ENCODE assay signal across 22 cellular contexts in genomic region chr11:94753630-94754029, GRCh38. TPM values are rescaled to one million over a fixed set of nuclear protein-coding genes. Genes with fewer than 3 reads are reported as not detected.
A peak's percentile ranks its signal among the peaks of the same experiment; 100 is the strongest.
DNase-seq lines count a peak whose midpoint lies in the region; ATAC-seq, FAIRE-seq and TF ChIP-seq lines count a peak whose summit lies in the region.
"Had no signal": no experiment of that assay in that cellular context is flagged by ENCODE, and none has a peak within 500 bp of the region (broad histone marks: within the 10 kb centered on the region; RNA-seq: fewer than 3 reads in every experiment).

No MANE protein-coding gene starts in this region.

- no peaks in the 10 kb centered on the region for H3K9me3 Mint-ChIP-seq in activated naive CD4-positive, alpha-beta T cell treated with anti-CD3 and anti-CD28 coated beads for 36 hours
- H3K9me3 Mint-ChIP-seq: H9, IgD-negative memory B cell had no signal

- ATAC-seq in foreskin keratinocyte (no peak), GM19395 (IDR thresholded peaks at IDR 0.05; ENCODE audit: unreplicated experiment) (no peak), GM18505 (IDR thresholded peaks at IDR 0.05; ENCODE audit: unreplicated experiment) (no peak)
- ATAC-seq: HepG2 had no signal

- H2BK12ac ChIP-seq in H1 (ENCODE audit: low read depth, low read length): no peak overlapping the region

- no peak overlapping the region for H4K91ac ChIP-seq in H1 (replicated peaks; ENCODE audit: insufficient read length, low read length)

- H3K14ac ChIP-seq in H1 (ENCODE audit: insufficient read length): no peak overlapping the region

- peak overlapping the region; percentile 89; the same call in 1 of the 2 replicates for H2AK5ac ChIP-seq in H1 (ENCODE audit: low read depth, low read length)

- H3K27ac Mint-ChIP-seq in activated naive CD4-positive, alpha-beta T cell treated with anti-CD3 and anti-CD28 coated beads for 36 hours: no peak overlapping the region
- H3K27ac Mint-ChIP-seq: CD4-positive, CD25-positive, alpha-beta regulatory T cell; CD8-positive, alpha-beta memory T cell had no signal

- H3K27me3 ChIP-seq in H1 (replicated peaks in 1 of 4; ENCODE audit: control insufficient read depth in 3 of 4, extremely low read depth in 1 of 4, insufficient read depth in 3 of 4, low read length in 3 of 4) (no peaks in the 10 kb centered on the region), esophagus (ENCODE audit: control insufficient read depth in 1 of 2, insufficient read depth in 2 of 2, low read length in 2 of 2) (no peaks in the 10 kb centered on the region), foreskin keratinocyte (no peaks in the 10 kb centered on the region)
- H3K27me3 ChIP-seq: BE2C had no signal

- TF ChIP-seq CTCF in H1 (IDR thresholded peaks at IDR 0.05; ENCODE audit: control extremely low read depth in 1 of 3, insufficient read depth in 1 of 3, low read depth in 1 of 3, low read length in 3 of 3) (no peak), foreskin keratinocyte (conservative IDR thresholded peaks at IDR 0.05) (no peak)

- no peak overlapping the region for H2BK5ac ChIP-seq in H1 (ENCODE audit: low read depth, low read length)

- no peak overlapping the region for H4K5ac ChIP-seq in H1 (ENCODE audit: insufficient read length, low read depth, low read length)

- no peak overlapping the region for H3K9ac ChIP-seq in H1 (replicated peaks in 1 of 4; ENCODE audit: extremely low read depth in 1 of 4, low read depth in 3 of 4, low read length in 3 of 4)

- H3K4me1 Mint-ChIP-seq in activated naive CD4-positive, alpha-beta T cell treated with anti-CD3 and anti-CD28 coated beads for 36 hours (ENCODE audit: low read depth): no peaks in the 10 kb centered on the region
- H3K4me1 Mint-ChIP-seq: CD4-positive, CD25-positive, alpha-beta regulatory T cell; CD8-positive, alpha-beta memory T cell; IgD-negative memory B cell had no signal

- no peak for TF ChIP-seq RAD21 in H1 (IDR thresholded peaks at IDR 0.05 in 1 of 2, conservative IDR thresholded peaks at IDR 0.05 in 1 of 2; ENCODE audit: low read depth in 2 of 2, low read length in 2 of 2)

- H3K79me1 ChIP-seq in H1 (ENCODE audit: low read depth, low read length): no peaks in the 10 kb centered on the region

- H3K18ac ChIP-seq in H1 (ENCODE audit: extremely low read depth, low read length): no peak overlapping the region

- no peaks in the 10 kb centered on the region for H3K36me3 ChIP-seq in H1 (ENCODE audit: control insufficient read depth in 2 of 4, insufficient read depth in 4 of 4, low read length in 3 of 4)
- no peaks in the 10 kb centered on the region for H3K36me3 ChIP-seq in esophagus (ENCODE audit: control insufficient read depth in 2 of 2, insufficient read depth in 2 of 2, low read length in 1 of 2)
- H3K36me3 ChIP-seq: BE2C had no signal

- H3K79me2 ChIP-seq in H1 (ENCODE audit: control insufficient read depth in 1 of 2, insufficient read depth in 2 of 2, low read length in 2 of 2): no peaks in the 10 kb centered on the region

- DNase-seq in H1 (ENCODE audit: low read depth in 1 of 2, low spot score in 2 of 2) (no peak), foreskin keratinocyte (peak in 1 of 2 donors; percentile 54), HK-2 (ENCODE audit: unreplicated experiment) (no peak)
- no peak for DNase-seq in activated naive CD4-positive, alpha-beta T cell treated with anti-CD3 and anti-CD28 coated beads for 36 hours
- DNase-seq: ACHN; BE2C; C1 segment of cervical spinal cord; CD4-positive, CD25-positive, alpha-beta regulatory T cell; CD8-positive, alpha-beta memory T cell; DMS 273 treated with DMSO at 0.1 percent for 48 hours; DMS53; GOT3; H9 had no signal

- no peak overlapping the region for H3K4me3 ChIP-seq in H1 (ENCODE audit: extremely low read depth in 1 of 4, insufficient read depth in 2 of 4, low read depth in 3 of 4, low read length in 4 of 4)
- no peak overlapping the region for H3K4me3 ChIP-seq in esophagus (ENCODE audit: low read depth in 1 of 2, low read length in 2 of 2)

- no peak overlapping the region for H2AFZ ChIP-seq in H1 (ENCODE audit: low read length)

- no peak overlapping the region for H3K4me3 Mint-ChIP-seq in activated naive CD4-positive, alpha-beta T cell treated with anti-CD3 and anti-CD28 coated beads for 36 hours
- H3K4me3 Mint-ChIP-seq: CD4-positive, CD25-positive, alpha-beta regulatory T cell; CD8-positive, alpha-beta memory T cell; H9; IgD-negative memory B cell had no signal

- H4K20me1 ChIP-seq in H1 (replicated peaks in 1 of 2; ENCODE audit: control insufficient read depth in 1 of 2, insufficient read depth in 2 of 2, low read length in 2 of 2): no peaks in the 10 kb centered on the region

- TF ChIP-seq EP300 in H1 (IDR thresholded peaks at IDR 0.05; ENCODE audit: borderline replicate concordance in 1 of 2, low read depth in 2 of 2, low read length in 2 of 2): no peak

- no peak for FAIRE-seq in H1 (lab: Jason Lieb, UNC)
- FAIRE-seq: A204.1, G401.6, GM12891, GM18507, HepG2 had no signal

- peaks cover 20% of the 10 kb centered on the region for H3K27me3 Mint-ChIP-seq in activated naive CD4-positive, alpha-beta T cell treated with anti-CD3 and anti-CD28 coated beads for 36 hours (ENCODE audit: low read depth)

- no peak overlapping the region for H3K56ac ChIP-seq in H1 (replicated peaks; ENCODE audit: insufficient read length, low read depth, low read length)

- H4K8ac ChIP-seq in H1 (ENCODE audit: extremely low read depth, insufficient read depth, low read length): no peak overlapping the region

- POLR2A ChIA-PET in H1 (lab: Charles Lee; ENCODE audit: partially characterized antibody): no interaction called here

- no peak overlapping the region for H2BK120ac ChIP-seq in H1 (replicated peaks; ENCODE audit: low read depth, low read length)

- H3K4me1 ChIP-seq in H1 (replicated peaks in 1 of 4; ENCODE audit: control insufficient read depth in 3 of 4, insufficient read depth in 4 of 4, low read length in 3 of 4): peaks cover 0 to 3% (median 0%) of the 10 kb centered on the region in 4 experiments; a peak in 2 of 7 replicates
- peaks cover 6% of the 10 kb centered on the region in 2 donors for H3K4me1 ChIP-seq in esophagus (ENCODE audit: control insufficient read depth in 2 of 2, insufficient read depth in 2 of 2, low read length in 1 of 2)
- peaks cover 66% of the 10 kb centered on the region for H3K4me1 ChIP-seq in foreskin keratinocyte
- H3K4me1 ChIP-seq: BE2C had no signal

- no peak overlapping the region for H3K4ac ChIP-seq in H1 (replicated peaks; ENCODE audit: insufficient read length, low read depth, low read length)

- no peaks in the 10 kb centered on the region for H3K23me2 ChIP-seq in H1 (ENCODE audit: low read depth, low read length)

- no peak overlapping the region for H3K27ac ChIP-seq in H1 (ENCODE audit: low read depth, low read length)
- peak overlapping the region; percentile 27 to 36 for H3K27ac ChIP-seq in esophagus (ENCODE audit: low read depth in 2 of 2, low read length in 1 of 2)
- H3K27ac ChIP-seq in foreskin keratinocyte: peak overlapping the region; percentile 30

- intact Hi-C loops in activated naive CD4-positive, alpha-beta T cell treated with anti-CD3 and anti-CD28 coated beads for 36 hours (cut with micrococcal nuclease): no loop called here

- CTCF ChIA-PET in H1 (lab: Charles Lee; ENCODE audit: partially characterized antibody): interaction anchor here (0.6 to 9.3 kb wide), 8 partner anchors 9 to 1162 kb away, joined by 3 to 95 read pairs (median 6); no protein-coding TSS in a partner anchor
- CTCF ChIA-PET in activated naive CD4-positive, alpha-beta T cell treated with anti-CD3 and anti-CD28 coated beads for 36 hours (lab: Charles Lee): no interaction called here

- no peak for TF ChIP-seq POLR2A in H1 (IDR thresholded peaks at IDR 0.05; ENCODE audit: control extremely low read depth in 1 of 2, low read depth in 2 of 2, low read length in 2 of 2)
- no peak for TF ChIP-seq POLR2A in GM18505 (IDR thresholded peaks at IDR 0.05; ENCODE audit: borderline replicate concordance, extremely low read depth, insufficient read depth, insufficient read length)

- H2BK15ac ChIP-seq in H1 (ENCODE audit: low read length): no peak overlapping the region

- H2BK20ac ChIP-seq in H1 (ENCODE audit: low read length): no peak overlapping the region

- H3K9me3 ChIP-seq in H1 (ENCODE audit: insufficient read depth in 2 of 2, low read depth in 1 of 2, low read length in 1 of 2) (no peaks in the 10 kb centered on the region), esophagus (ENCODE audit: control insufficient read depth in 2 of 2, insufficient read depth in 1 of 2, low read depth in 1 of 2, low read length in 1 of 2) (no peaks in the 10 kb centered on the region)
- H3K9me3 ChIP-seq: BE2C had no signal

- WGBS in H1 (ENCODE audit: extremely low coverage in 1 of 2, insufficient coverage in 1 of 2, insufficient read length in 1 of 2, insufficient replicate concordance in 2 of 2, low coverage in 1 of 2, low lambda C conversion rate in 2 of 2, missing lambda C conversion rate in 1 of 2), 2 experiments: 71% methylated on average over 1 of the region's 1 CpG; no CpG with 5 or more reads in 1 of the 2 experiments
- 61 to 65% methylated on average over 1 of the region's 1 CpG for WGBS in esophagus, 2 donors

- H3K23ac ChIP-seq in H1 (ENCODE audit: insufficient read length): no peak overlapping the region

- H3K36me3 Mint-ChIP-seq in activated naive CD4-positive, alpha-beta T cell treated with anti-CD3 and anti-CD28 coated beads for 36 hours (ENCODE audit: low read depth): no peaks in the 10 kb centered on the region
- H3K36me3 Mint-ChIP-seq: CD4-positive, CD25-positive, alpha-beta regulatory T cell; CD8-positive, alpha-beta memory T cell; IgD-negative memory B cell had no signal

- H3K4me2 ChIP-seq in H1 (ENCODE audit: insufficient read depth in 1 of 2, low read depth in 2 of 2, low read length in 2 of 2): no peak overlapping the region

TF ChIP-seq in H1, 55 proteins besides CTCF, POLR2A, EP300 and RAD21 (continues in another document):
- TF ChIP-seq TAF1 (IDR thresholded peaks at IDR 0.05; ENCODE audit: low read depth, low read length): no peak
- no peak for TF ChIP-seq POU5F1 (IDR thresholded peaks at IDR 0.05; ENCODE audit: low read depth, low read length)
- TF ChIP-seq CEBPB (IDR thresholded peaks at IDR 0.05; ENCODE audit: low read depth, low read length): no peak
- TF ChIP-seq CBX5 (IDR thresholded peaks at IDR 0.05; ENCODE audit: low read depth, low read length): no peak

RNA-seq across cellular contexts. Expression of gene AMOTL1, which starts 14.5 kb away (rescaled TPM):
- total RNA-seq in H1 (2021; fragmentation: NEBNext Ultra II Directional; extraction: Animal tissue kit (Norgen Biotek cat#: 25700)): 27.6 and 31.6 TPM in 2 replicates
- 8.2 and 9.0 TPM in 2 replicates for polyA plus RNA-seq in H1 (2011; rRNA removed)
- polyA plus RNA-seq in H1 (2011; cell fraction: cytosol; rRNA removed): 8.4 TPM
- 14.7 TPM for polyA plus RNA-seq in H1 (2011; cell fraction: nucleus; rRNA removed)
- 9.5 to 14.6 TPM (median 12.7 TPM) in 4 replicates for polyA plus RNA-seq in H1 (2012, experiment 1 of 2)
- polyA plus RNA-seq in H1 (2012, experiment 2 of 2): 2.1 TPM
- 15.3 TPM for polyA plus RNA-seq in H1 (2013, experiment 1 of 2)
- 14.1 TPM for polyA plus RNA-seq in H1 (2013, experiment 2 of 2)
- polyA minus RNA-seq in H1 (2011; rRNA and poly(A)+ RNA removed): 27.2 and 28.2 TPM in 2 replicates
- polyA minus RNA-seq in H1 (2011; cell fraction: cytosol; rRNA and poly(A)+ RNA removed): 15.4 TPM
- polyA minus RNA-seq in H1 (2011; cell fraction: nucleus; rRNA and poly(A)+ RNA removed): 28.6 TPM
- polyA plus RNA-seq in esophagus: 10 to 100 TPM; 11.3 to 15.4 TPM
- total RNA-seq in foreskin keratinocyte: 158 and 182 TPM in 2 replicates
- 25.6 and 26.8 TPM in 2 replicates for polyA plus RNA-seq in foreskin keratinocyte
- 1 to 10 TPM in 1 of 2 experiments, under 1 TPM in 1; 0.43 to 1.0 TPM for total RNA-seq in activated naive CD4-positive, alpha-beta T cell treated with anti-CD3 and anti-CD28 coated beads for 36 hours
- polyA plus RNA-seq: IgD-negative memory B cell had no signal

Comparison
In these comparisons a context has a peak if more than half of its experiments do, and no peak if none do; other contexts are left out.
1. RNA of gene AMOTL1, which starts 14.5 kb away (total RNA-seq): 158 to 182 TPM in foreskin keratinocyte and 27.6 to 31.6 TPM in H1; 0.43 to 1.0 TPM in activated naive CD4-positive, alpha-beta T cell treated with anti-CD3 and anti-CD28 coated beads for 36 hours; every median in the first group is over 10 times any median in the second.